ENCODE assay signal across 21 cellular contexts in the genomic region with DNA sequence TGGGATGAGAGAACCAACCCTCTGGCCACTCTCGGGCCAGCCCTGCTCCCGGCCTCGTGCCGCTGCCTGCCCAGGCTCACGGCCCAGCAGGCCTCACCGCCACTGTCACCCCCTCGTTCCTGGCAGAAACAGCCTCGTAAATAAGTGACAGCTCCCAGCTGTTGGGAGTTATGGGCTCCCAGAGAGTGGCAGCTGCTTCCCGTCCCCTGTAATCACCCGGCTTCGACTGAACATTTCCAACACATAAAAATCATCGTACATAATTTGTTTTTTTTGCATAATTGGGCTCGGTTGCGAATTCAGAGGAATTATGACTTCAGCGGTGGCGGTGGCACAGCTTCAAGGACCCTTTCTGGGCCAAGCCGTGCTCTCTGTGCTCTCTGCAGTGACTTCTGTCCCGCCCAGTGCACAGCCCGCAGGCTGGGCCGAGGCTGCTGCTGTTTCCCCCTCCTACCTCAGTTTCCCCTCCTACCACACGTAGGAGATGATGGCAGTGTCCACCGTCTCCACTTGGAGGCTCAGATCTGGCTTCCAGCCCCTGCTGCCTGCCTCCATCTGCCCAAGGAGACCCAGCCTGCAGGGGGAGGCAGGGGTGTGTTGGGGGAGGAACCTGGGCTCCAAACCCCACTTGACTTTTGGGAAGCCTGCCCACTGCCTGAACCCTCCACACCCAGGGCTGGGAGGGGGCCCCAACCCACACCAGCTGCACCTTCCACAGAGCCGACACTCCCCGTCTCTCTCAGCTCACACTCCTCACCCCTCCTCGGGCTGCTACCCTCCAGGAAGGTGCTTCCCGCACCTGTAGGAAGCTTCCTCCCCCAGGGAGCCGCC.
DNase-seq lines count a peak whose midpoint lies in the region; ATAC-seq, FAIRE-seq and TF ChIP-seq lines count a peak whose summit lies in the region.
"Had no signal": no experiment of that assay in that cellular context is flagged by ENCODE, and none has a peak within 500 bp of the region (broad histone marks: within the 10 kb centered on the region; RNA-seq: fewer than 3 reads in every experiment).

No MANE protein-coding gene starts in this region.

- FAIRE-seq in GM19239 (lab: Jason Lieb, UNC) (no peak), HTR-8/SVneo (lab: Jason Lieb, UNC) (no peak)
- FAIRE-seq: A549, endometrium, GM12892 had no signal

- H3K9me3 Mint-ChIP-seq in activated naive CD8-positive, alpha-beta T cell treated with anti-CD3 and anti-CD28 coated beads, Interleukin-2, amount 50 U/mL, for 24 hours = no peaks in the 10 kb centered on the region
- H3K9me3 Mint-ChIP-seq: activated naive CD8-positive, alpha-beta T cell treated with anti-CD3 and anti-CD28 coated beads for 36 hours; activated T-cell treated with anti-CD3 and anti-CD28 coated beads, Interleukin-2, amount 50 U/mL, for 24 hours; CD8-positive, alpha-beta memory T cell; immature natural killer cell had no signal

- H3K36me3 ChIP-seq in spleen = no peaks in the 10 kb centered on the region

- H3K9me3 ChIP-seq in spleen = no peaks in the 10 kb centered on the region
- H3K9me3 ChIP-seq: A549, suprapubic skin had no signal

- no peak overlapping the region for H3K4me3 Mint-ChIP-seq in activated naive CD8-positive, alpha-beta T cell treated with anti-CD3 and anti-CD28 coated beads, Interleukin-2, amount 50 U/mL, for 24 hours
- H3K4me3 Mint-ChIP-seq: activated naive CD8-positive, alpha-beta T cell treated with anti-CD3 and anti-CD28 coated beads for 36 hours; activated T-cell treated with anti-CD3 and anti-CD28 coated beads, Interleukin-2, amount 50 U/mL, for 24 hours; CD8-positive, alpha-beta memory T cell; immature natural killer cell had no signal

- peaks cover 0 to 16% (median 3%) of the 10 kb centered on the region in 6 donors for H3K4me1 ChIP-seq in spleen
- H3K4me1 ChIP-seq: A549 had no signal

- peak; percentile 60 for ATAC-seq in left colon
- no peak for ATAC-seq in activated naive CD8-positive, alpha-beta T cell treated with anti-CD3 and anti-CD28 coated beads, Interleukin-2, amount 50 U/mL, for 24 hours
- ATAC-seq: A549 had no signal

- no peak for TF ChIP-seq CTCF in spleen (IDR thresholded peaks at IDR 0.05 in 8 of 11, conservative IDR thresholded peaks at IDR 0.05 in 3 of 11)

- no peaks in the 10 kb centered on the region for H3K36me3 Mint-ChIP-seq in activated naive CD8-positive, alpha-beta T cell treated with anti-CD3 and anti-CD28 coated beads, Interleukin-2, amount 50 U/mL, for 24 hours (ENCODE audit: low read depth)
- H3K36me3 Mint-ChIP-seq: activated naive CD8-positive, alpha-beta T cell treated with anti-CD3 and anti-CD28 coated beads for 36 hours; CD8-positive, alpha-beta memory T cell; immature natural killer cell had no signal

- no peak overlapping the region for H3K27ac Mint-ChIP-seq in activated naive CD8-positive, alpha-beta T cell treated with anti-CD3 and anti-CD28 coated beads, Interleukin-2, amount 50 U/mL, for 24 hours
- H3K27ac Mint-ChIP-seq: activated naive CD8-positive, alpha-beta T cell treated with anti-CD3 and anti-CD28 coated beads for 36 hours; activated T-cell treated with anti-CD3 and anti-CD28 coated beads, Interleukin-2, amount 50 U/mL, for 24 hours; CD8-positive, alpha-beta memory T cell; immature natural killer cell had no signal

- H3K27ac ChIP-seq in spleen = peak overlapping the region in 7 of 8 donors; percentile 13 to 63 (median 46)
- H3K27ac ChIP-seq: A549, suprapubic skin had no signal

- H3K4me1 Mint-ChIP-seq in activated naive CD8-positive, alpha-beta T cell treated with anti-CD3 and anti-CD28 coated beads, Interleukin-2, amount 50 U/mL, for 24 hours = no peaks in the 10 kb centered on the region
- H3K4me1 Mint-ChIP-seq: activated naive CD8-positive, alpha-beta T cell treated with anti-CD3 and anti-CD28 coated beads for 36 hours; CD8-positive, alpha-beta memory T cell; immature natural killer cell had no signal

- H3K27me3 ChIP-seq in spleen (replicated peaks in 1 of 7) = peaks cover 0 to 6% (median 0%) of the 10 kb centered on the region in 7 donors
- H3K27me3 ChIP-seq: suprapubic skin had no signal

- intact Hi-C loops in left colon (cut with DNase I, micrococcal nuclease) = no loop called here
- intact Hi-C loops in spleen (cut with DNase I; ENCODE audit: low total_unique reads) = no loop called here

- 73 to 81% (median 79%) methylated on average over 20 to 27 of the region's 27 CpGs for WGBS in spleen, 5 donors

- H3K4me3 ChIP-seq in spleen = no peak overlapping the region
- H3K4me3 ChIP-seq: A549, suprapubic skin had no signal

- peak; percentile 29 to 66 for DNase-seq in NCI-H524 (lab: John Stamatoyannopoulos, UW)
- DNase-seq in NCI-H524 treated with DMSO at 0.1 percent for 48 hours (lab: John Stamatoyannopoulos, UW) = no peak
- DNase-seq in SHP77 treated with DMSO at 0.1 percent for 48 hours (lab: John Stamatoyannopoulos, UW) = peak; percentile 28
- DNase-seq in left colon = peak in 1 of 2 donors; percentile 22
- DNase-seq in spleen = no peak
- no peak for DNase-seq in GM19239 (ENCODE audit: insufficient read length, low spot score)
- no peak for DNase-seq in activated naive CD8-positive, alpha-beta T cell treated with anti-CD3 and anti-CD28 coated beads, Interleukin-2, amount 50 U/mL, for 24 hours
- DNase-seq in HTR-8/SVneo (ENCODE audit: insufficient read length, low spot score) = no peak
- DNase-seq: activated CD4-positive, alpha-beta T cell treated with anti-CD3 and anti-CD28 coated beads, Interleukin-2, amount 50 U/mL, for 4 hours; activated naive CD8-positive, alpha-beta T cell treated with anti-CD3 and anti-CD28 coated beads for 36 hours; activated T-cell treated with anti-CD3 and anti-CD28 coated beads, Interleukin-2, amount 50 U/mL, for 24 hours; CD8-positive, alpha-beta memory T cell; central memory CD4-positive, alpha-beta T cell; immature natural killer cell; NCI-H187 treated with DMSO at 0.1 percent for 48 hours; NK-92 treated with Interleukin-12 subunit alpha and Interleukin-12 subunit beta, amount 100 ng/mL, for 24 hours; stimulated activated CD4-positive, alpha-beta T cell treated with anti-CD3 and anti-CD28 coated beads, Interleukin-1b, Interleukin-23, amount 100 ng/mL, for 48 hours had no signal

- TF ChIP-seq POLR2A in spleen (IDR thresholded peaks at IDR 0.05) = no peak

- no peaks in the 10 kb centered on the region for H3K27me3 Mint-ChIP-seq in activated naive CD8-positive, alpha-beta T cell treated with anti-CD3 and anti-CD28 coated beads, Interleukin-2, amount 50 U/mL, for 24 hours
- H3K27me3 Mint-ChIP-seq: activated naive CD8-positive, alpha-beta T cell treated with anti-CD3 and anti-CD28 coated beads for 36 hours; activated T-cell treated with anti-CD3 and anti-CD28 coated beads, Interleukin-2, amount 50 U/mL, for 24 hours had no signal

Comparison
In these comparisons a context has a peak if more than half of its experiments do, and no peak if none do; other contexts are left out.
1. DNase-seq: peak in NCI-H524 (2 of 2) and SHP77 treated with DMSO at 0.1 percent for 48 hours (single experiment); none in NCI-H524 treated with DMSO at 0.1 percent for 48 hours (single experiment), spleen (single experiment), GM19239 (single experiment), activated naive CD8-positive, alpha-beta T cell treated with anti-CD3 and anti-CD28 coated beads, Interleukin-2, amount 50 U/mL, for 24 hours (single experiment) and HTR-8/SVneo (single experiment).